Comparison of ENCODE assay signal across 1 cellular context in the genomic region with DNA sequence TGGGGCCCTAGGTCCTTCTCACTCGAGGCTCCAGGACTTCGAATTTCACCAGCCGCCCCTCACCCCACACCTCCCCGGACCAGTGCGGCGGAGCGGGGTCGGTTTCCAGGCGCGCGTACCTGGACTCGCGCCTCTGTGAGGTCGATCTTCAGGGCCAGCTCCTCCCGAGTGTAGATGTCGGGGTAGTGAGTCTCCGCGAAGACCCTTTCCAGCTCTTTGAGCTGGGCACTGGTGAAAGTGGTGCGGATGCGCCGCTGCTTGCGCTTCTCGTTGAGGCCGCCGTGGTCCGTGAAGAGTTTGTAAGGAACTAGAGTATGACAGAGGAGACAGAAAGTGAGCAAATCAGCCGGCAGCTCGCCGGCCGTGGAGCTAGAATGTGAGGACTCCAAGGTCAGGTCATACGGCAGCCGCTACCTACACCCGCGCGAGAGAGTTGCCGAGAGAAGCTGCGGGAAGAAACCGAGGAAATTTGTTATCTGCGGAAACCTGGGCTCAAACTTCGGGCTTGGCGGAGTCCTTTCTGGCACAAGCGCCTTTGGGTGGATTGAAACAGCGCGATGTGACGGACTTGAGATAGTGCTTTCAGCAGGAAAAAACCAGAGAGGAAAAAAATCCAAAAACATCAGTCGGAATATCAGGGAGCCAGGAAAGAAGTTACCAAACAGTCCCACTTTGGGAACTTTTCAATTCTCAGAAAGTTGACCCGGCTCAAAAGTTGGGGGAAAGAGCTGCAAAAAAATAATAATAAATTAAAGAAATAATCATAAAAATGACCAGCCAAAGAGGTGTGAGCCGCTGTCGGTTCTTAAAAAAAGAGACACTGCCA.
TF ChIP-seq lines count a peak whose summit lies in the region.

No MANE protein-coding gene starts in this region.

TF ChIP-seq in IMR-90, 13 proteins besides CTCF, POLR2A, EP300 and RAD21:
- no peak for TF ChIP-seq NFE2L2 (IDR thresholded peaks at IDR 0.05; ENCODE audit: low read depth, low read length)
TF ChIP-seq in IMR-90: peak in this region for 0.
